ENCODE assay signal across 36 cellular contexts in the genomic region with DNA sequence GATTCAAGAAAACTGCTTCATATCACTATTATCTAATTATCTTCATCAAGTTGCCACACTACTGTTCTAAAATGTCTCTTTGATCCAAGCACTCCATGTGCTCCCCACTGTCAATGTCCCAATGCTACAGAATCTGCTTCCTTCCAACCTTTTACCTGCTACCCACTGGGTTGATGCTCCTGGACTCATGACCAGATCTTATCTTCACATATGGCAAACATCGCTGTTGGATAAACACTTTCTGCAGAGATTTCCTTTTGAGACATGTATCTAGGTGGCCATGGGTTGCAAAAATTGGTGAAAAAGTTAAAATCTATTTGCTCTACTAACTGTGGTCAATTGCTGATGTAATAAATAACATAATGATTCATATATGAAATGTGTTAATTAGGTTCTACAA. TPM values are rescaled to one million over a fixed set of nuclear protein-coding genes. Genes with fewer than 3 reads are reported as not detected.
DNase-seq lines count a peak whose midpoint lies in the region; ATAC-seq, FAIRE-seq and TF ChIP-seq lines count a peak whose summit lies in the region.
"Had no signal": no experiment of that assay in that cellular context is flagged by ENCODE, and none has a peak within 500 bp of the region (broad histone marks: within the 10 kb centered on the region; RNA-seq: fewer than 3 reads in every experiment).

No MANE protein-coding gene starts in this region.

- H3K4me1 ChIP-seq in breast epithelium (peaks cover 4 to 12% of the 10 kb centered on the region in 2 donors), mammary epithelial cell (ENCODE audit: insufficient read depth, low read length) (peaks cover 30% of the 10 kb centered on the region), left lung (peaks cover 12 to 32% of the 10 kb centered on the region in 2 donors)
- H3K4me1 ChIP-seq: pancreas, uterus had no signal

- H3K27me3 ChIP-seq in breast epithelium (no peaks in the 10 kb centered on the region), mammary epithelial cell (ENCODE audit: insufficient read depth, low read length) (no peaks in the 10 kb centered on the region), left lung (no peaks in the 10 kb centered on the region)
- H3K27me3 ChIP-seq: esophagus squamous epithelium, gastrocnemius medialis, pancreas, SJSA1, testis, uterus had no signal

- in situ Hi-C loops in mammary epithelial cell (cut with MboI; ENCODE audit: low sequenced_read_pairs in 2 of 2) = no loop called here

- no peaks in the 10 kb centered on the region for H3K79me2 ChIP-seq in mammary epithelial cell (ENCODE audit: insufficient read depth, low read length)

- no peak overlapping the region for H3K9ac ChIP-seq in mammary epithelial cell (ENCODE audit: insufficient read depth, low read length)

- intact Hi-C loops in MCF 10A (cut with micrococcal nuclease) = loop anchor here (2.0 to 5.0 kb wide), 2 partner anchors 217 to 354 kb away; no protein-coding TSS in a partner anchor
- intact Hi-C loops in breast epithelium (cut with DNase I; ENCODE audit: low total_unique reads) = no loop called here
- intact Hi-C loops in mammary epithelial cell (cut with micrococcal nuclease) = loop anchor here (10.0 kb wide), 1 partner anchor 351 kb away; no protein-coding TSS in a partner anchor
- intact Hi-C loops in left lung (cut with DNase I) = no loop called here

- no peak for TF ChIP-seq CTCF in MCF 10A (IDR thresholded peaks at IDR 0.05; ENCODE audit: unreplicated experiment)
- TF ChIP-seq CTCF in breast epithelium (IDR thresholded peaks at IDR 0.05) = no peak
- TF ChIP-seq CTCF in mammary epithelial cell (conservative IDR thresholded peaks at IDR 0.05 in 1 of 2, IDR thresholded peaks at IDR 0.05 in 1 of 2; ENCODE audit: extremely low read depth in 1 of 2, insufficient read depth in 1 of 2, low read depth in 1 of 2, low read length in 2 of 2) = no peak
- no peak for TF ChIP-seq CTCF in left lung (IDR thresholded peaks at IDR 0.05)
- TF ChIP-seq CTCF in WTC11 (IDR thresholded peaks at IDR 0.05) = no peak

- no peak for TF ChIP-seq POLR2A in breast epithelium (IDR thresholded peaks at IDR 0.05)

- ATAC-seq in left lung (no peak), WTC11 (no peak)
- ATAC-seq in activated CD8-positive, alpha-beta memory T cell treated with anti-CD3 and anti-CD28 coated beads, Interleukin-2, amount 10 ng/mL, durations not matched to agents 7 days and 5 days = no peak
- ATAC-seq: activated T-cell treated with anti-CD3 and anti-CD28 coated beads, Interleukin-2, amount 50 U/mL, for 4 hours; CD8-positive, alpha-beta T cell; gastrocnemius medialis; HCT116; stimulated activated naive CD8-positive, alpha-beta T cell treated with anti-CD3 and anti-CD28 coated beads, Interleukin-15, Interleukin-2, amounts not matched to agents 100 U/mL and 50 U/mL, for 24 hours had no signal

- H3K9me3 Mint-ChIP-seq in MCF 10A (ENCODE audit: unreplicated experiment) (peaks cover 4% of the 10 kb centered on the region), WTC11 (no peaks in the 10 kb centered on the region)
- peaks cover 6% of the 10 kb centered on the region for H3K9me3 Mint-ChIP-seq in activated CD8-positive, alpha-beta memory T cell treated with anti-CD3 and anti-CD28 coated beads, Interleukin-2, amount 10 ng/mL, durations not matched to agents 7 days and 5 days (ENCODE audit: low read depth)
- H3K9me3 Mint-ChIP-seq: activated naive CD8-positive, alpha-beta T cell treated with anti-CD3 and anti-CD28 coated beads, Interleukin-2, amount 10 ng/mL, durations not matched to agents 7 days and 5 days; dendritic cell treated with granulocyte-macrophage colony-stimulating factor and Interleukin-4, amounts not matched to agents 40 ng/mL and 50 ng/mL, for 4 days; endodermal cell; nephron progenitor cell had no signal

- no peak overlapping the region for H3K4me3 ChIP-seq in breast epithelium
- H3K4me3 ChIP-seq in mammary epithelial cell (replicated peaks in 1 of 3; ENCODE audit: insufficient read depth in 1 of 3, low read depth in 2 of 3, low read length in 3 of 3) = no peak overlapping the region
- H3K4me3 ChIP-seq in left lung = no peak overlapping the region
- H3K4me3 ChIP-seq: esophagus squamous epithelium, gastrocnemius medialis, lung, pancreas, SJSA1, skin epidermis, testis, uterus had no signal

- H3K27ac ChIP-seq in breast epithelium = peak overlapping the region in 1 of 2 donors; percentile 61
- peak overlapping the region; percentile 98 for H3K27ac ChIP-seq in mammary epithelial cell (ENCODE audit: insufficient read depth, low read depth, low read length)
- H3K27ac ChIP-seq in left lung = peak overlapping the region; percentile 71 to 79
- H3K27ac ChIP-seq: pancreas, testis, uterus had no signal

- no peaks in the 10 kb centered on the region for H4K20me1 ChIP-seq in mammary epithelial cell (ENCODE audit: insufficient read depth, low read length)

- H3K36me3 Mint-ChIP-seq in MCF 10A (ENCODE audit: insufficient read depth, unreplicated experiment) = no peaks in the 10 kb centered on the region
- no peaks in the 10 kb centered on the region for H3K36me3 Mint-ChIP-seq in activated CD8-positive, alpha-beta memory T cell treated with anti-CD3 and anti-CD28 coated beads, Interleukin-2, amount 10 ng/mL, durations not matched to agents 7 days and 5 days
- no peaks in the 10 kb centered on the region for H3K36me3 Mint-ChIP-seq in WTC11
- H3K36me3 Mint-ChIP-seq: activated naive CD8-positive, alpha-beta T cell treated with anti-CD3 and anti-CD28 coated beads, Interleukin-2, amount 10 ng/mL, durations not matched to agents 7 days and 5 days; CD8-positive, alpha-beta T cell had no signal

- DNase-seq in MCF 10A (ENCODE audit: unreplicated experiment) (no peak), breast epithelium (ENCODE audit: low spot score in 2 of 2) (no peak), mammary epithelial cell (no peak), left lung (no peak), urothelium cell line (ENCODE audit: low spot score) (no peak), WTC11 (ENCODE audit: low spot score) (no peak)
- no peak for DNase-seq in activated CD8-positive, alpha-beta memory T cell treated with anti-CD3 and anti-CD28 coated beads, Interleukin-2, amount 10 ng/mL, durations not matched to agents 7 days and 5 days
- DNase-seq in effector CD4-positive, alpha-beta T cell = no peak
- DNase-seq: activated CD4-positive, alpha-beta T cell treated with anti-CD3 and anti-CD28 coated beads, Interleukin-2, amount 50 U/mL, for 1 hour; activated CD4-positive, CD25-positive, alpha-beta regulatory T cell; activated gamma-delta T cell treated with Interleukin-2 at 50 U/mL for 16 hours; activated naive CD8-positive, alpha-beta T cell treated with anti-CD3 and anti-CD28 coated beads, Interleukin-2, amount 10 ng/mL, durations not matched to agents 7 days and 5 days; activated T-cell treated with anti-CD3 and anti-CD28 coated beads, Interleukin-2, amount 50 U/mL, for 4 hours; aorta; CD8-positive, alpha-beta T cell; DMS153; endodermal cell; esophagus squamous epithelium; gastrocnemius medialis; kidney glomerular epithelial cell; NCI-H1048; NCI-H446; NCI-H748 treated with DMSO at 0.1 percent for 48 hours; nephron progenitor cell; pancreas; stimulated activated naive CD8-positive, alpha-beta T cell treated with anti-CD3 and anti-CD28 coated beads, Interleukin-15, Interleukin-2, amounts not matched to agents 100 U/mL and 50 U/mL, for 24 hours; T-helper 1 cell; testis; uterus had no signal

- H3K4me3 Mint-ChIP-seq in MCF 10A (ENCODE audit: unreplicated experiment) (peak overlapping the region; percentile 28), WTC11 (no peak overlapping the region)
- H3K4me3 Mint-ChIP-seq in activated CD8-positive, alpha-beta memory T cell treated with anti-CD3 and anti-CD28 coated beads, Interleukin-2, amount 10 ng/mL, durations not matched to agents 7 days and 5 days = no peak overlapping the region
- H3K4me3 Mint-ChIP-seq: activated naive CD8-positive, alpha-beta T cell treated with anti-CD3 and anti-CD28 coated beads, Interleukin-2, amount 10 ng/mL, durations not matched to agents 7 days and 5 days; activated T-cell treated with anti-CD3 and anti-CD28 coated beads, Interleukin-2, amount 50 U/mL, for 4 hours; CD8-positive, alpha-beta T cell; central memory CD8-positive, alpha-beta T cell; dendritic cell treated with granulocyte-macrophage colony-stimulating factor and Interleukin-4, amounts not matched to agents 40 ng/mL and 50 ng/mL, for 4 days; endodermal cell; nephron progenitor cell had no signal

- POLR2A ChIA-PET in MCF 10A (lab: Yijun Ruan, JAX) = no interaction called here
- POLR2A ChIA-PET in WTC11 (lab: Charles Lee) = no interaction called here

- peaks cover 0 to 13% of the 10 kb centered on the region in 2 donors for H3K9me3 ChIP-seq in breast epithelium
- H3K9me3 ChIP-seq in mammary epithelial cell (replicated peaks; ENCODE audit: insufficient read depth, low read length) = no peaks in the 10 kb centered on the region
- no peaks in the 10 kb centered on the region for H3K9me3 ChIP-seq in left lung
- H3K9me3 ChIP-seq: esophagus squamous epithelium, gastrocnemius medialis, pancreas, testis, uterus had no signal

- CTCF ChIA-PET in MCF 10A (lab: Yijun Ruan, JAX) = no interaction called here
- CTCF ChIA-PET in mammary epithelial cell (lab: Charles Lee; ENCODE audit: low non-redundant PET) = no interaction called here
- CTCF ChIA-PET in activated CD8-positive, alpha-beta memory T cell treated with anti-CD3 and anti-CD28 coated beads, Interleukin-2, amount 10 ng/mL, durations not matched to agents 7 days and 5 days (lab: Charles Lee) = no interaction called here
- CTCF ChIA-PET in WTC11 (lab: Charles Lee) = no interaction called here

- BruUV-seq in MCF 10A (replicated peaks; lab: Mats Ljungman, UMichigan) (no TSS peak), mammary epithelial cell (replicated peaks; lab: Mats Ljungman, UMichigan) (no TSS peak)

- H3K4me2 ChIP-seq in mammary epithelial cell (ENCODE audit: insufficient read depth, low read depth, low read length) = no peak overlapping the region

- H3K36me3 ChIP-seq in breast epithelium (no peaks in the 10 kb centered on the region), mammary epithelial cell (ENCODE audit: insufficient read depth, low read length) (no peaks in the 10 kb centered on the region), left lung (no peaks in the 10 kb centered on the region)
- H3K36me3 ChIP-seq: esophagus squamous epithelium, gastrocnemius medialis, pancreas, SJSA1, uterus had no signal

- no peaks in the 10 kb centered on the region for H3K27me3 Mint-ChIP-seq in MCF 10A (ENCODE audit: insufficient read depth, unreplicated experiment)
- no peaks in the 10 kb centered on the region for H3K27me3 Mint-ChIP-seq in activated CD8-positive, alpha-beta memory T cell treated with anti-CD3 and anti-CD28 coated beads, Interleukin-2, amount 10 ng/mL, durations not matched to agents 7 days and 5 days
- H3K27me3 Mint-ChIP-seq in WTC11 (ENCODE audit: low read depth) = no peaks in the 10 kb centered on the region
- H3K27me3 Mint-ChIP-seq: activated naive CD8-positive, alpha-beta T cell treated with anti-CD3 and anti-CD28 coated beads, Interleukin-2, amount 10 ng/mL, durations not matched to agents 7 days and 5 days; central memory CD8-positive, alpha-beta T cell; dendritic cell treated with granulocyte-macrophage colony-stimulating factor and Interleukin-4, amounts not matched to agents 40 ng/mL and 50 ng/mL, for 4 days had no signal

- peak; percentile 17 for FAIRE-seq in urothelium cell line (lab: Jason Lieb, UNC)
- FAIRE-seq: GM12891, pancreas had no signal

- H2AFZ ChIP-seq in mammary epithelial cell (ENCODE audit: low read depth, low read length) = peak overlapping the region; percentile 41

- H3K4me1 Mint-ChIP-seq in MCF 10A (ENCODE audit: insufficient read depth, unreplicated experiment) (peaks cover 20% of the 10 kb centered on the region), WTC11 (no peaks in the 10 kb centered on the region)
- H3K4me1 Mint-ChIP-seq in activated CD8-positive, alpha-beta memory T cell treated with anti-CD3 and anti-CD28 coated beads, Interleukin-2, amount 10 ng/mL, durations not matched to agents 7 days and 5 days = no peaks in the 10 kb centered on the region
- H3K4me1 Mint-ChIP-seq: activated naive CD8-positive, alpha-beta T cell treated with anti-CD3 and anti-CD28 coated beads, Interleukin-2, amount 10 ng/mL, durations not matched to agents 7 days and 5 days; central memory CD8-positive, alpha-beta T cell had no signal

- H3K27ac Mint-ChIP-seq in MCF 10A (ENCODE audit: low read depth, unreplicated experiment) = peak overlapping the region; percentile 76
- H3K27ac Mint-ChIP-seq in activated CD8-positive, alpha-beta memory T cell treated with anti-CD3 and anti-CD28 coated beads, Interleukin-2, amount 10 ng/mL, durations not matched to agents 7 days and 5 days = no peak overlapping the region
- H3K27ac Mint-ChIP-seq in WTC11 = no peak overlapping the region
- H3K27ac Mint-ChIP-seq: activated naive CD8-positive, alpha-beta T cell treated with anti-CD3 and anti-CD28 coated beads, Interleukin-2, amount 10 ng/mL, durations not matched to agents 7 days and 5 days; CD8-positive, alpha-beta T cell; dendritic cell treated with granulocyte-macrophage colony-stimulating factor and Interleukin-4, amounts not matched to agents 40 ng/mL and 50 ng/mL, for 4 days; endodermal cell; nephron progenitor cell had no signal

- dilution Hi-C loops in mammary epithelial cell (cut with HindIII; ENCODE audit: low sequenced_read_pairs) = no loop called here

- 100% methylated on average over 1 of the region's 1 CpG for WGBS in mammary epithelial cell (ENCODE audit: low coverage, missing lambda C conversion rate)

RNA-seq across cellular contexts. Expression of a gene that starts 24.5 kb away (rescaled TPM):
- total RNA-seq in MCF 10A (2022) = 91.0 and 140 TPM in 2 replicates
- total RNA-seq in breast epithelium = 100 to 1,000 TPM in 2 of 3 donors, 10 to 100 TPM in 1; 67.5 to 157 (median 108) TPM
- 100 to 1,000 TPM; 312 to 708 TPM for total RNA-seq in mammary epithelial cell
- polyA plus RNA-seq in mammary epithelial cell = 140 TPM
- polyA minus RNA-seq in mammary epithelial cell = 473 TPM
- 10 to 100 TPM; 58.0 to 63.1 TPM for total RNA-seq in left lung
- total RNA-seq in activated CD8-positive, alpha-beta memory T cell treated with anti-CD3 and anti-CD28 coated beads, Interleukin-2, amount 10 ng/mL, durations not matched to agents 7 days and 5 days = not detected
- total RNA-seq in WTC11 (2021) = 1.6 to 3.1 TPM (median 2.1 TPM) in 3 replicates
- total RNA-seq: CD8-positive, alpha-beta T cell had no signal

Comparison
In these comparisons a context has a peak if more than half of its experiments do, and no peak if none do; other contexts are left out.
1. intact Hi-C loops: an anchor here in MCF 10A (2.0 to 5.0 kb wide) and mammary epithelial cell (10.0 kb wide); none called in breast epithelium and left lung.
2. RNA of a gene that starts 24.5 kb away (total RNA-seq): 312 to 708 TPM in mammary epithelial cell, 91.0 to 140 TPM in MCF 10A, 67.5 to 157 TPM in breast epithelium and 58.0 to 63.1 TPM in left lung; 1.6 to 3.1 TPM in WTC11 and not detected in activated CD8-positive, alpha-beta memory T cell treated with anti-CD3 and anti-CD28 coated beads, Interleukin-2, amount 10 ng/mL, durations not matched to agents 7 days and 5 days; every median in the first group is over 10 times any median in the second.